ENCODE assay signal across 10 cellular contexts in genomic region chr6:40586369-40586768, GRCh38. TPM values are rescaled to one million over a fixed set of nuclear protein-coding genes. Genes with fewer than 3 reads are reported as not detected.
A peak's percentile ranks its signal among the peaks of the same experiment; 100 is the strongest.
DNase-seq lines count a peak whose midpoint lies in the region; ATAC-seq and TF ChIP-seq lines count a peak whose summit lies in the region.
"Had no signal": no experiment of that assay in that cellular context is flagged by ENCODE, and none has a peak within 500 bp of the region (broad histone marks: within the 10 kb centered on the region; RNA-seq: fewer than 3 reads in every experiment).

No MANE protein-coding gene starts in this region.

- no peaks in the 10 kb centered on the region for H3K36me3 Mint-ChIP-seq in activated CD4-positive, alpha-beta T cell treated with anti-CD3 and anti-CD28 coated beads, Interleukin-2, amount 10 ng/mL, durations not matched to agents 7 days and 5 days (ENCODE audit: low read depth)

- H3K9me3 Mint-ChIP-seq in activated CD4-positive, alpha-beta T cell treated with anti-CD3 and anti-CD28 coated beads, Interleukin-2, amount 10 ng/mL, durations not matched to agents 7 days and 5 days = no peaks in the 10 kb centered on the region

- peak overlapping the region; percentile 76 for H3K4me3 Mint-ChIP-seq in activated CD4-positive, alpha-beta T cell treated with anti-CD3 and anti-CD28 coated beads, Interleukin-2, amount 10 ng/mL, durations not matched to agents 7 days and 5 days

- ATAC-seq in HG02588 (IDR thresholded peaks at IDR 0.05; ENCODE audit: unreplicated experiment) = no peak

- CTCF ChIA-PET in activated CD4-positive, alpha-beta T cell treated with anti-CD3 and anti-CD28 coated beads, Interleukin-2, amount 10 ng/mL, durations not matched to agents 7 days and 5 days (lab: Charles Lee) = interaction anchor here (0.9 kb wide), 1 partner anchor 19 kb away, joined by 3 read pairs; no protein-coding TSS in a partner anchor

- H3K27me3 Mint-ChIP-seq in activated CD4-positive, alpha-beta T cell treated with anti-CD3 and anti-CD28 coated beads, Interleukin-2, amount 10 ng/mL, durations not matched to agents 7 days and 5 days = peaks cover 48% of the 10 kb centered on the region

- peaks cover 11% of the 10 kb centered on the region for H3K4me1 ChIP-seq in NT2/D1 (ENCODE audit: insufficient read depth, insufficient read length)
- H3K4me1 ChIP-seq in stomach = peaks cover 18 to 29% (median 25%) of the 10 kb centered on the region in 4 donors

- TF ChIP-seq POLR2A in stomach (IDR thresholded peaks at IDR 0.05) = no peak

- DNase-seq in activated CD4-positive, alpha-beta T cell treated with anti-CD3 and anti-CD28 coated beads, Interleukin-2, amount 10 ng/mL, durations not matched to agents 7 days and 5 days = no peak
- no peak for DNase-seq in activated CD4-positive, alpha-beta T cell treated with anti-CD3 and anti-CD28 coated beads for 1 hour
- no peak for DNase-seq in NT2/D1 (ENCODE audit: low read depth, low spot score)
- no peak for DNase-seq in stomach
- no peak for DNase-seq in UCSD-AML1 (lab: John Stamatoyannopoulos, UW; ENCODE audit: unreplicated experiment)
- DNase-seq in brain microvascular endothelial cell = no peak

- H3K27me3 ChIP-seq in NT2/D1 (ENCODE audit: insufficient read depth, insufficient read length) (peaks cover 39% of the 10 kb centered on the region), stomach (peaks cover 0 to 73% (median 25%) of the 10 kb centered on the region in 3 donors), brain microvascular endothelial cell (replicated peaks) (peaks cover 32% of the 10 kb centered on the region)

- H3K4me3 ChIP-seq in NT2/D1 (ENCODE audit: insufficient read length, low read depth) = peak overlapping the region; percentile 55
- H3K4me3 ChIP-seq in iPS-11a (ENCODE audit: low read depth, low read length) = peak overlapping the region; percentile 67
- peak overlapping the region; percentile 45 to 61 (median 50) for H3K4me3 ChIP-seq in stomach
- no peak overlapping the region for H3K4me3 ChIP-seq in brain microvascular endothelial cell (ENCODE audit: low read depth, low read length)

- H3K27ac ChIP-seq in stomach (no peak overlapping the region), brain microvascular endothelial cell (no peak overlapping the region)

- 14 to 23% (median 15%) methylated on average over 15 of the region's 15 CpGs for WGBS in stomach, 5 donors

- no peak for TF ChIP-seq EP300 in stomach (IDR thresholded peaks at IDR 0.05)

- intact Hi-C loops in stomach (cut with DNase I; ENCODE audit: low total_unique reads) = loop anchor here (10.0 kb wide), 1 partner anchor 252 kb away; no protein-coding TSS in a partner anchor

- no peaks in the 10 kb centered on the region for H3K9me3 ChIP-seq in NT2/D1 (ENCODE audit: insufficient read depth, low read length)
- H3K9me3 ChIP-seq in stomach = no peaks in the 10 kb centered on the region

- no peak overlapping the region for H3K27ac Mint-ChIP-seq in activated CD4-positive, alpha-beta T cell treated with anti-CD3 and anti-CD28 coated beads, Interleukin-2, amount 10 ng/mL, durations not matched to agents 7 days and 5 days

- H3K4me1 Mint-ChIP-seq in activated CD4-positive, alpha-beta T cell treated with anti-CD3 and anti-CD28 coated beads, Interleukin-2, amount 10 ng/mL, durations not matched to agents 7 days and 5 days = peaks cover 31% of the 10 kb centered on the region

- in situ Hi-C loops in brain microvascular endothelial cell (cut with HindIII; ENCODE audit: low pct_ligation_motif_present, low sequenced_read_pairs) = no loop called here

- no peaks in the 10 kb centered on the region for H3K36me3 ChIP-seq in NT2/D1 (ENCODE audit: insufficient read depth, insufficient read length, low read length)
- no peaks in the 10 kb centered on the region for H3K36me3 ChIP-seq in stomach
- H3K36me3 ChIP-seq in brain microvascular endothelial cell (replicated peaks) = no peaks in the 10 kb centered on the region

- POLR2A ChIA-PET in activated CD4-positive, alpha-beta T cell treated with anti-CD3 and anti-CD28 coated beads, Interleukin-2, amount 10 ng/mL, durations not matched to agents 7 days and 5 days (lab: Charles Lee) = no interaction called here

- peak overlapping the region; percentile 77 for H3K9ac ChIP-seq in NT2/D1 (ENCODE audit: insufficient read length, low read depth)

- TF ChIP-seq CTCF in stomach (IDR thresholded peaks at IDR 0.05) = no peak
- TF ChIP-seq CTCF in brain microvascular endothelial cell (IDR thresholded peaks at IDR 0.05; ENCODE audit: low read depth, low read length, missing control alignments) = no peak

RNA-seq across cellular contexts. Expression of gene LRFN2, which starts 0.8 kb away (rescaled TPM):
- total RNA-seq in activated CD4-positive, alpha-beta T cell treated with anti-CD3 and anti-CD28 coated beads, Interleukin-2, amount 10 ng/mL, durations not matched to agents 7 days and 5 days = under 1 TPM; 0.08 to 0.25 TPM
- not detected for total RNA-seq in stomach
- polyA plus RNA-seq in stomach = under 1 TPM in 1 of 3 donors, not detected in 2; 0.10 TPM
- total RNA-seq: bronchial epithelial cell had no signal
- polyA plus RNA-seq: keratinocyte had no signal
